20 cellular contexts compared by ENCODE assay signal in genomic region chr11:74646215-74646614, GRCh38.
"Had no signal": no experiment of that assay in that cellular context is flagged by ENCODE, and none has a peak within 500 bp of the region (broad histone marks: within the 10 kb centered on the region; RNA-seq: fewer than 3 reads in every experiment).

No MANE protein-coding gene starts in this region.

- H3K4me3 ChIP-seq: coronary artery, gastrocnemius medialis, mucosa of descending colon, pancreas, skin epidermis, suprapubic skin, thyroid gland, upper lobe of left lung, vagina had no signal

- H3K27me3 ChIP-seq: gastrocnemius medialis, pancreas, suprapubic skin, thyroid gland, upper lobe of left lung, vagina had no signal

- ATAC-seq: gastrocnemius medialis, left lobe of liver, mucosa of descending colon, pancreas, sciatic nerve had no signal

- H3K27ac ChIP-seq: coronary artery, gastrocnemius medialis, pancreas, skin epidermis, suprapubic skin, thyroid gland, upper lobe of left lung, vagina had no signal

- H3K4me1 ChIP-seq: gastrocnemius medialis, pancreas, suprapubic skin, thyroid gland had no signal

- H3K36me3 ChIP-seq: gastrocnemius medialis had no signal

- H3K9me3 ChIP-seq: gastrocnemius medialis, mucosa of descending colon, pancreas, suprapubic skin, thyroid gland, upper lobe of left lung, vagina had no signal

- DNase-seq: effector CD4-positive, alpha-beta T cell; endodermal cell; erythroblast; gastrocnemius medialis; glutamatergic neuron; islet precursor cell; mammary epithelial cell; mucosa of descending colon; occipital lobe; pancreas; stimulated activated CD4-positive, alpha-beta T cell treated with anti-CD3 and anti-CD28 coated beads, Interleukin-12 subunit alpha, Interleukin-12 subunit beta, amount 100 ng/mL, for 4 hours; stimulated activated naive CD4-positive, alpha-beta T cell; thyroid gland; upper lobe of left lung had no signal
